In the genomic region with DNA sequence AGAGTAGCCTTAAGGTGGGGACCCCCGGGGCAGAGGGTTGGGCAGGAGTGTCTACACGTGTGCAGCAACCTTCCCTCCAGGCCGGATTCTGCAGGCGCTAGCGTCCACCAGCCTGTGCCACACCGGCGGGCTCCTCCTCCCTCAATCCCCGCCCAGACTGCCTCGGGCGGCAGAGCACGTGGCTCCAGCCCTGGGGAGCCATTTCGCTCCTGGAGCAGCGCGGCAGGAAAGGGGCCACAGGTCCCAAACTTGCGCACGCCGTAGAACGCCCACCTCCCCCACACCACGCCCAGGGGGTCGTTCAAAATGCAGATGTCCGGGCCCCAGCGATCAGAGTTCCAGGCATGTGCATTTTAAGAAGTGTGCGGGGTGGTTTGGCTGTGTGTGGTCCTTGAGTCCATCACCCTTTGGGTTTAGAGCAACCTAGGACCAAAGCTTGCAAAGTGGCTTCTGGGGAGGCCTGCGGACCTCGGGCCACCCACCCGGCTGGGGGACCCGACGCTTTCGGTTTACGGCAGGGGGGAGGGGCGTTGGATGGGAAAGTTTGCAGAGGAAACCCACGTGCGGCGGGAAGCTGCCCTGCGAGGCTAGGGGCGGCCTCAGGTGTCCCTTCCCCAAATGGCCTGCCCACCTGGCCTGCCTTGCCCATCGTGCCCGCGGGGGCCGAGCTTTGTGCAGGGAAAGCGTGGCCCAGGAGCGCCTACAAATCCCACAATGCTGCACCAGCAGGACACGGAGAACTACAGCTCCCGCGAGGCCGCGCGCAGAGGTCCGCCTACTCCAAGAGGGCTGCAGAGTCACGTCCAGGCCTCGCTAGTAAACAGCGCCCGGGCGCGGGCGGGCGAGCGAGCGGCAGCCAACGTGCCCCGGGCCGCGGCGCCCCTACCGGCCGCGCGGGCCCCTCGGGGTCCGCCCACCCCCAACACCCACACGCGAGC, we compare ENCODE assay signal across 8 cellular contexts. TPM values are rescaled to one million over a fixed set of nuclear protein-coding genes. Genes with fewer than 3 reads are reported as not detected.
DNase-seq lines count a peak whose midpoint lies in the region; ATAC-seq and TF ChIP-seq lines count a peak whose summit lies in the region.

No MANE protein-coding gene starts in this region.

- H3K27me3 ChIP-seq in H9 (ENCODE audit: insufficient read depth, low read length) (no peaks in the 10 kb centered on the region), MM.1S (replicated peaks; ENCODE audit: insufficient read depth, low read length) (no peaks in the 10 kb centered on the region), SJCRH30 (no peaks in the 10 kb centered on the region), gastroesophageal sphincter (no peaks in the 10 kb centered on the region)

- peak overlapping the region; percentile 66 to 98 (median 94); a peak in 6 of 7 replicates for H3K27ac Mint-ChIP-seq in H9

- H2BK15ac ChIP-seq in H9 (ENCODE audit: low read depth, low read length) = no peak overlapping the region

- H3K27me3 Mint-ChIP-seq in H9 (ENCODE audit: low read depth) = no peaks in the 10 kb centered on the region; the same call in 1 of the 2 replicates

- DNase-seq in EL = peak; percentile 91
- DNase-seq in H9 = peak; percentile 95
- DNase-seq in MM.1S = peak; percentile 93
- DNase-seq in SJCRH30 = peak; percentile 91 to 95
- DNase-seq in activated naive CD4-positive, alpha-beta T cell treated with Interleukin-2 at 50 U/mL for 16 hours = peak; percentile 90
- DNase-seq in nucleus accumbens (lab: John Stamatoyannopoulos, UW) = peak; percentile 42 to 97 (median 88)
- peak; percentile 92 for DNase-seq in superior temporal gyrus (ENCODE audit: extremely low spot score)

- H3K27ac ChIP-seq in H9 (ENCODE audit: insufficient read length, low read depth, low read length) = peak overlapping the region; percentile 70
- peak overlapping the region; percentile 92 for H3K27ac ChIP-seq in MM.1S (ENCODE audit: low read length)
- peak overlapping the region; percentile 95 for H3K27ac ChIP-seq in SJCRH30
- peak overlapping the region; percentile 47 to 95 (median 90) for H3K27ac ChIP-seq in gastroesophageal sphincter

- no CpG with 5 or more reads among the region's 72 CpGs for WGBS in H9 (ENCODE audit: extremely low coverage, insufficient read length, low lambda C conversion rate)
- no CpG with 5 or more reads among the region's 72 CpGs for WGBS in gastroesophageal sphincter (ENCODE audit: low coverage in 1 of 2), 2 donors

- H2AK5ac ChIP-seq in H9 (ENCODE audit: insufficient read length, low read length) = peak overlapping the region; percentile 56

- H3K9ac ChIP-seq in H9 (ENCODE audit: extremely low read depth, insufficient read length, low read length) = peak overlapping the region; percentile 92
- H3K9ac ChIP-seq in MM.1S (ENCODE audit: low read length) = peak overlapping the region; percentile 98

- peak overlapping the region; percentile 48 for H3T11ph ChIP-seq in H9 (ENCODE audit: low read length)

- no peaks in the 10 kb centered on the region for H3K36me3 ChIP-seq in MM.1S (replicated peaks; ENCODE audit: insufficient read depth, low read length)
- H3K36me3 ChIP-seq in SJCRH30 = peaks cover 5% of the 10 kb centered on the region; the same call in 1 of the 2 replicates
- peaks cover 0 to 3% of the 10 kb centered on the region in 2 donors for H3K36me3 ChIP-seq in gastroesophageal sphincter

- peaks cover 0 to 17% (median 8%) of the 10 kb centered on the region in 3 experiments; a peak in 5 of 7 replicates for H3K36me3 Mint-ChIP-seq in H9 (ENCODE audit: insufficient read depth in 1 of 3, low read depth in 3 of 3)

- H2AFZ ChIP-seq in H9 (ENCODE audit: low read length) (no peak overlapping the region), MM.1S (ENCODE audit: low read length) (peak overlapping the region; percentile 73)

- peak overlapping the region; percentile 96 for H4K91ac ChIP-seq in H9 (ENCODE audit: insufficient read length, low read depth, low read length)

- peak overlapping the region; percentile 43 for H2BK5ac ChIP-seq in H9 (ENCODE audit: insufficient read length, low read length)

- peak overlapping the region; percentile 85 to 91 for H3K4me3 Mint-ChIP-seq in H9

- no peaks in the 10 kb centered on the region for H3K9me3 ChIP-seq in H9 (ENCODE audit: control insufficient read depth, low read depth, low read length)
- no peaks in the 10 kb centered on the region for H3K9me3 ChIP-seq in MM.1S (replicated peaks; ENCODE audit: insufficient read depth, low read length)
- H3K9me3 ChIP-seq in SJCRH30 (replicated peaks) = no peaks in the 10 kb centered on the region
- no peaks in the 10 kb centered on the region for H3K9me3 ChIP-seq in gastroesophageal sphincter

- peak overlapping the region; percentile 99 for H3K14ac ChIP-seq in H9 (ENCODE audit: insufficient read depth, low read length)

- H3K9me3 Mint-ChIP-seq in H9 = no peaks in the 10 kb centered on the region

- peak; percentile 47; the same call in 1 of the 3 replicates for TF ChIP-seq CTCF in H9 (conservative IDR thresholded peaks at IDR 0.05)
- TF ChIP-seq CTCF in MM.1S (IDR thresholded peaks at IDR 0.05; ENCODE audit: low read length) = no peak
- TF ChIP-seq CTCF in gastroesophageal sphincter (IDR thresholded peaks at IDR 0.05) = peak in 1 of 4 experiments; percentile 6

- no peaks in the 10 kb centered on the region for H4K20me1 ChIP-seq in H9 (ENCODE audit: control insufficient read depth, insufficient read depth, insufficient read length)
- no peaks in the 10 kb centered on the region for H4K20me1 ChIP-seq in MM.1S (ENCODE audit: insufficient read depth, low read length)

- H3K18ac ChIP-seq in H9 (ENCODE audit: insufficient read length, low read depth, low read length) = peak overlapping the region; percentile 99

- H3K23ac ChIP-seq in H9 (ENCODE audit: insufficient read length, low read depth, low read length) = no peak overlapping the region

- H4K8ac ChIP-seq in H9 (replicated peaks; ENCODE audit: insufficient read length, low read depth, low read length) = peak overlapping the region; percentile 93

- no peaks in the 10 kb centered on the region for H3K9me2 ChIP-seq in MM.1S (replicated peaks; ENCODE audit: insufficient read depth, low read length)

- peaks cover 3% of the 10 kb centered on the region; the same call in 1 of the 2 replicates for H3K4me1 ChIP-seq in H9 (ENCODE audit: insufficient read depth, low read length)
- peaks cover 9% of the 10 kb centered on the region for H3K4me1 ChIP-seq in MM.1S (ENCODE audit: low read length)
- no peaks in the 10 kb centered on the region for H3K4me1 ChIP-seq in SJCRH30
- peaks cover 0 to 31% (median 8%) of the 10 kb centered on the region in 3 donors for H3K4me1 ChIP-seq in gastroesophageal sphincter

- H2BK120ac ChIP-seq in H9 (ENCODE audit: low read depth, low read length, poor library complexity, severe bottlenecking) = peak overlapping the region; percentile 97

- H2BK20ac ChIP-seq in H9 (ENCODE audit: low read depth, low read length, poor library complexity, severe bottlenecking) = no peak overlapping the region

- peak overlapping the region; percentile 96 for H4K5ac ChIP-seq in H9 (ENCODE audit: insufficient read length, low read depth, low read length)

- H3K23me2 ChIP-seq in H9 (ENCODE audit: insufficient read length, low read depth, low read length, poor library complexity, severe bottlenecking) = peaks cover 11% of the 10 kb centered on the region

- peaks cover 6% of the 10 kb centered on the region for H3K79me1 ChIP-seq in H9 (ENCODE audit: insufficient read depth, low read depth, low read length, poor library complexity, severe bottlenecking)

- peak overlapping the region; percentile 90 for H3K4me3 ChIP-seq in MM.1S (ENCODE audit: low read length)
- peak overlapping the region; percentile 100 for H3K4me3 ChIP-seq in SJCRH30
- H3K4me3 ChIP-seq in gastroesophageal sphincter = peak overlapping the region; percentile 82 to 97

- no peak for TF ChIP-seq EP300 in gastroesophageal sphincter (IDR thresholded peaks at IDR 0.05)

- H3F3A ChIP-seq in MM.1S (ENCODE audit: insufficient read depth, low read length) = peaks cover 22% of the 10 kb centered on the region

- H3K4me2 ChIP-seq in H9 (ENCODE audit: insufficient read depth, insufficient read length, low read length) (peak overlapping the region; percentile 68), MM.1S (ENCODE audit: low read depth, low read length) (peak overlapping the region; percentile 98)

- peaks cover 31% of the 10 kb centered on the region; the same call in 1 of the 2 replicates for H3K79me2 ChIP-seq in H9 (ENCODE audit: insufficient read depth, low read length)
- peaks cover 59% of the 10 kb centered on the region for H3K79me2 ChIP-seq in MM.1S (ENCODE audit: low read length)

- peak; percentile 85 for ATAC-seq in gastroesophageal sphincter

- TF ChIP-seq POLR2A in gastroesophageal sphincter (IDR thresholded peaks at IDR 0.05) = peak; percentile 41 to 51

- H3K56ac ChIP-seq in H9 (ENCODE audit: insufficient read length, low read depth, low read length) = no peak overlapping the region

- peak overlapping the region; percentile 15 for H2BK12ac ChIP-seq in H9 (ENCODE audit: insufficient read length, low read depth, low read length)

- H3K4me1 Mint-ChIP-seq in H9 = peaks cover 4 to 12% of the 10 kb centered on the region in 2 experiments; a peak in 3 of 4 replicates

- H3K4ac ChIP-seq in H9 (ENCODE audit: low read depth, low read length) = peak overlapping the region; percentile 68; the same call in 1 of the 2 replicates

RNA-seq across cellular contexts. Expression of gene TFAP4, which starts 1.4 kb away (rescaled TPM):
- total RNA-seq in H9 (2021) (50.5 and 51.9 TPM in 2 replicates), gastroesophageal sphincter (1 to 10 TPM; 3.3 to 5.9 (median 4.7) TPM)
- 31.2 and 34.1 TPM in 2 replicates for total RNA-seq in SJCRH30 (2014; rRNA removed; shearing (Covaris generic))

RNA-seq across cellular contexts. Expression of gene SRL, which starts 29.6 kb away (rescaled TPM):
- total RNA-seq in H9 (2021) = not detected in 2 replicates
- total RNA-seq in SJCRH30 (2014; rRNA removed; shearing (Covaris generic)) = 68.3 and 71.0 TPM in 2 replicates
- total RNA-seq in gastroesophageal sphincter = 1 to 10 TPM; 1.2 to 3.4 (median 2.4) TPM

RNA-seq across cellular contexts. Expression of gene GLIS2, which starts 44.4 kb away (rescaled TPM):
- total RNA-seq in H9 (2021) (14.3 and 14.9 TPM in 2 replicates), gastroesophageal sphincter (10 to 100 TPM in 1 of 4 donors, 1 to 10 TPM in 3; 5.7 to 26.9 (median 7.9) TPM)
- 1.6 and 1.9 TPM in 2 replicates for total RNA-seq in SJCRH30 (2014; rRNA removed; shearing (Covaris generic))

Comparison
In these comparisons a context has a peak if more than half of its experiments do, and no peak if none do; other contexts are left out.
1. Peak in every context shown above with its lines: DNase-seq, ATAC-seq, H3K4me3 ChIP-seq and H3K27ac ChIP-seq.
2. RNA of gene SRL, which starts 29.6 kb away (total RNA-seq): 68.3 to 71.0 TPM in SJCRH30; 1.2 to 3.4 TPM in gastroesophageal sphincter and not detected in H9; every median in the first group is over 10 times any median in the second.